In genomic region chr9:126166291-126166690, GRCh38 we compare ENCODE assay signal across 28 cellular contexts.
"Had no signal": no experiment of that assay in that cellular context is flagged by ENCODE, and none has a peak within 500 bp of the region (broad histone marks: within the 10 kb centered on the region; RNA-seq: fewer than 3 reads in every experiment).

No MANE protein-coding gene starts in this region.

- ATAC-seq: activated CD4-positive, CD25-positive, alpha-beta regulatory T cell treated with anti-CD3 and anti-CD28 coated beads, Interleukin-2, amount 50 U/mL, for 24 hours; activated CD8-positive, alpha-beta T cell treated with anti-CD3 and anti-CD28 coated beads for 36 hours; activated naive CD8-positive, alpha-beta T cell treated with anti-CD3 and anti-CD28 coated beads, Interleukin-2, amount 50 U/mL, for 24 hours; activated T-cell treated with anti-CD3 and anti-CD28 coated beads, Interleukin-2, amount 50 U/mL, for 4 hours; activated T-helper 17 cell treated with anti-CD3 and anti-CD28 coated beads, Interleukin-2, amount 50 U/mL, for 72 hours; left lung; sciatic nerve; stimulated activated naive CD8-positive, alpha-beta T cell treated with anti-CD3 and anti-CD28 coated beads, Interleukin-15, Interleukin-2, amounts not matched to agents 100 U/mL and 50 U/mL, for 24 hours had no signal

- H3K4me1 ChIP-seq: breast epithelium, left lung, parathyroid adenoma, upper lobe of left lung had no signal

- H3K9me3 ChIP-seq: breast epithelium, left lung, thoracic aorta, upper lobe of left lung had no signal

- H3K27me3 ChIP-seq: upper lobe of left lung had no signal

- H3K9ac ChIP-seq: parathyroid adenoma had no signal

- H3K4me3 ChIP-seq: breast epithelium, left lung, SK-N-MC, skin epidermis, thoracic aorta, upper lobe of left lung had no signal

- H3K27ac ChIP-seq: breast epithelium, epithelial cell of prostate, left lung, parathyroid adenoma, SK-N-MC, skin epidermis, thoracic aorta, upper lobe of left lung, WERI-Rb-1 had no signal

- DNase-seq: activated CD4-positive, alpha-beta T cell treated with anti-CD3 and anti-CD28 coated beads for 48 hours; activated CD8-positive, alpha-beta T cell treated with anti-CD3 and anti-CD28 coated beads for 36 hours; activated gamma-delta T cell treated with Interleukin-2 at 50 U/mL for 16 hours; activated naive CD8-positive, alpha-beta T cell treated with anti-CD3 and anti-CD28 coated beads, Interleukin-2, amount 50 U/mL, for 24 hours; activated T-cell treated with anti-CD3 and anti-CD28 coated beads, Interleukin-2, amount 50 U/mL, for 4 hours; dermis blood vessel endothelial cell; effector CD4-positive, alpha-beta T cell; kidney glomerular epithelial cell; left lung; mammary epithelial cell; naive B cell; nephron progenitor cell; stimulated activated CD4-positive, alpha-beta T cell treated with anti-CD3 and anti-CD28 coated beads, Interleukin-12 subunit alpha, Interleukin-12 subunit beta, amount 100 ng/mL, for 4 hours; stimulated activated CD4-positive, alpha-beta T cell treated with anti-CD3 and anti-CD28 coated beads, Interleukin-4, amount 100 ng/mL, for 1 hour; stimulated activated naive CD8-positive, alpha-beta T cell treated with anti-CD3 and anti-CD28 coated beads, Interleukin-15, Interleukin-2, amounts not matched to agents 100 U/mL and 50 U/mL, for 24 hours; SW 1271; T-helper 9 cell; upper lobe of left lung; WERI-Rb-1 had no signal

- H3K36me3 ChIP-seq: breast epithelium, left lung, thoracic aorta, upper lobe of left lung, WERI-Rb-1 had no signal
